8 cellular contexts compared by ENCODE assay signal in the genomic region with DNA sequence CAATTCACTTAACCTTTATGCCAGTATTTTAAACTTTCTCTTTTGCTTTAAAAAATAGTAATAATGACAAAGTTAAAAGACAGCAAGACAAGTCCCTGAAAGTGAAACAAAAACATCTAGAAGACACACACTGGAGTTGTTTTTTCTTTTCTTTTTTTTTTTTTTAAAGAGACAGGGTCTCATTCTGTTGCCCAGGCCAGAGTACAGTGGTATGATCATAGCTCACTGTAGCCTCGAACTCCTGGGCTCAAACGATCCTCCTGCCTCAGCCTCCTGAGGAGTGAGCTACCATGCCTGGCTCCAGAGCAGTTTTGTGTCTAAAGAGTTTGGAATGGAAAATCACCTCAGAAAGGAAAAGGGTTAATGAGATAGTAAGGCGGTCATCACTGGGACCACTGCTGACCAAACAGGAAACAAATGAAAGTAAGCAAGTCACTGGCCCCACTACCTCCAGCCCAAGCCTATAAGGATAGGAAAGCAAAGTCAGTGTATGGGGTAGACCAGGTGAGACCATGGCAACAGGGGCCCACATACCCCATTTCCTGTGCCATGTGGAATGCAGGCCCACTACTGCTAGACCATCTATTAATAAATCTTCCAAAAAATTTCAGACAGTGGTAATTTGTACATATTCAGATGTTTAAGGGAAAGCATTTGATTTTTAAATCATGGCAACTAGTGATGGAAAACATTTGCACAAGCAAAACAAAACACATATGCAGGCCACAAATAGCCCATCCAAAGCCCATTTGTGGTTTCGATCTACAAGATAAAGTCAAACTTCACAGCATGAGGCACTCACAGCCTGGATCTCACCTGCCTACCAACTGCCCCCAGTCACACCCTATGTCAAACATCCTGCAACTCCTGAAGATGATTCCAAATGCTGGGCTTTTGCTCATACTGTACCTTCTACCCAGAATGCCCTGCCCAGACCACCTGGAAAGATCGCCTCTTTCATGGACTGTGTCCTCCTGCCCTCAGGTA.
A peak's percentile ranks its signal among the peaks of the same experiment; 100 is the strongest.
DNase-seq lines count a peak whose midpoint lies in the region; ATAC-seq, FAIRE-seq and TF ChIP-seq lines count a peak whose summit lies in the region.

No MANE protein-coding gene starts in this region.

- peak; percentile 74 for ATAC-seq in GM21529 (IDR thresholded peaks at IDR 0.05; ENCODE audit: unreplicated experiment)

- H3K36me3 ChIP-seq in hepatocyte (replicated peaks; ENCODE audit: insufficient read depth, low read depth) (no peaks in the 10 kb centered on the region), HAP-1 (replicated peaks) (no peaks in the 10 kb centered on the region)

- H3K4me1 ChIP-seq in hepatocyte (ENCODE audit: insufficient read depth), result peaks cover 9% of the 10 kb centered on the region
- peaks cover 21% of the 10 kb centered on the region for H3K4me1 ChIP-seq in HAP-1

- H3K27ac ChIP-seq in hepatocyte, result no peak overlapping the region

- 89% methylated on average over 5 of the region's 5 CpGs for WGBS in hepatocyte (ENCODE audit: low lambda C conversion rate, missing lambda C conversion rate)

- H3K9me3 ChIP-seq in hepatocyte (ENCODE audit: low read depth), result no peaks in the 10 kb centered on the region
- no peaks in the 10 kb centered on the region for H3K9me3 ChIP-seq in HAP-1

- H3K79me2 ChIP-seq in hepatocyte, result peaks cover 67% of the 10 kb centered on the region

- in situ Hi-C loops in HAP-1 (cut with MboI; ENCODE audit: low sequenced_read_pairs), result no loop called here

- DNase-seq in GM10266 (ENCODE audit: extremely low spot score), result peak; percentile 51
- DNase-seq in Jurkat, Clone E6-1 (ENCODE audit: low read depth, low spot score), result peak; percentile 11
- no peak for DNase-seq in hepatocyte (ENCODE audit: low spot score)
- DNase-seq in HAP-1 (ENCODE audit: low spot score in 2 of 2), result no peak
- DNase-seq in GM12891 (ENCODE audit: insufficient read length, low spot score), result no peak
- no peak for DNase-seq in GOT3 (lab: John Stamatoyannopoulos, UW)
- no peak for DNase-seq in nucleus accumbens (lab: John Stamatoyannopoulos, UW)

- no peaks in the 10 kb centered on the region for H4K20me1 ChIP-seq in hepatocyte (ENCODE audit: insufficient read depth, poor library complexity, severe bottlenecking)

- TF ChIP-seq POLR2A in GM12891 (IDR thresholded peaks at IDR 0.05; ENCODE audit: low read depth, low read length), result no peak

- FAIRE-seq in GM12891 (lab: Jason Lieb, UNC), result no peak

- H3K27me3 ChIP-seq in hepatocyte, result no peaks in the 10 kb centered on the region
- no peaks in the 10 kb centered on the region for H3K27me3 ChIP-seq in HAP-1 (ENCODE audit: low read depth)

- no peaks in the 10 kb centered on the region for H3K9me2 ChIP-seq in hepatocyte (replicated peaks; ENCODE audit: insufficient read depth)

- no peak overlapping the region for H3K4me3 ChIP-seq in Jurkat, Clone E6-1 (ENCODE audit: low read length)
- H3K4me3 ChIP-seq in hepatocyte (no peak overlapping the region), HAP-1 (no peak overlapping the region)

- H3K4me2 ChIP-seq in hepatocyte, result peak overlapping the region; percentile 59

- TF ChIP-seq CTCF in GM10266 (IDR thresholded peaks at IDR 0.05; ENCODE audit: control insufficient read depth, insufficient read depth, low read depth, missing control alignments), result no peak
- TF ChIP-seq CTCF in hepatocyte (IDR thresholded peaks at IDR 0.05; ENCODE audit: poor library complexity), result no peak

- no peak overlapping the region for H2AFZ ChIP-seq in hepatocyte

TF ChIP-seq in GM12891, 5 proteins besides CTCF, POLR2A, EP300 and RAD21:
- no peak for TF ChIP-seq PAX5 (IDR thresholded peaks at IDR 0.05; ENCODE audit: insufficient read depth, low read length, severe bottlenecking)

Comparison
In these comparisons a context has a peak if more than half of its experiments do, and no peak if none do; other contexts are left out.
1. DNase-seq: peak in GM10266 (single experiment) and Jurkat, Clone E6-1 (single experiment); none in hepatocyte (single experiment), HAP-1 (0 of 2), GM12891 (single experiment), GOT3 (single experiment) and nucleus accumbens (0 of 56).